In the genomic region with DNA sequence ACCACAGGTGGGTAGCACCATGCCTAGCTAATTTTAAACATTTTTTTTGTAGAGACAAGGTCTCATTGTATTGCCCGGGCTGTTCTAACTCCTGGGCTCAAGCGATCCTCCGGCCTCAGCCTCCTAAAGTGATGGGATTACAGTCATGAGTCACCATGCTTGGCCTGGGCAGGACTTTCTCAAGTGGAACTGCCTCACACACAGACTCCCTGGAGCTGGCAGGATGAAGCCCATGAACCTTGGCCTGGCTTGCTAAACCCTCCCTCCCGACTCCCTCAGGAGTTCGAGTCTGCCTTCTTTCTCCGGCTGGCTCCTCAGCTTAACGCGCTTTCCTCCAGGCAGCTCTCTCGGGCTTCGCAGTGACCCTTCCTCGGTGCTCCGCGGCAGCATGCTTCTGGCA, we compare ENCODE assay signal across 10 cellular contexts. TPM values are rescaled to one million over a fixed set of nuclear protein-coding genes. Genes with fewer than 3 reads are reported as not detected.
DNase-seq lines count a peak whose midpoint lies in the region; ATAC-seq and TF ChIP-seq lines count a peak whose summit lies in the region.
"Had no signal": no experiment of that assay in that cellular context is flagged by ENCODE, and none has a peak within 500 bp of the region (broad histone marks: within the 10 kb centered on the region; RNA-seq: fewer than 3 reads in every experiment).

No MANE protein-coding gene starts in this region.

- no peak for ATAC-seq in memory B cell (ENCODE audit: low read depth)
- no peak for ATAC-seq in left lobe of liver
- ATAC-seq in HG03460 (IDR thresholded peaks at IDR 0.05; ENCODE audit: unreplicated experiment): no peak
- ATAC-seq in HG02884 (IDR thresholded peaks at IDR 0.05; ENCODE audit: unreplicated experiment): no peak

- no peaks in the 10 kb centered on the region for H3K27me3 ChIP-seq in ascending aorta

- H3K27me3 Mint-ChIP-seq in memory B cell: no peaks in the 10 kb centered on the region

- H3K36me3 Mint-ChIP-seq in memory B cell: peaks cover 8% of the 10 kb centered on the region

- TF ChIP-seq CTCF in HEK293 (tag by site-specific recombination; IDR thresholded peaks at IDR 0.05) (no peak), ascending aorta (IDR thresholded peaks at IDR 0.05) (no peak)

- H3K27ac Mint-ChIP-seq in memory B cell: peak overlapping the region; percentile 98

- intact Hi-C loops in ascending aorta (cut with DNase I): no loop called here

- POLR2A ChIA-PET in HEK293 (lab: Yijun Ruan, JAX): no interaction called here

- peaks cover 5% of the 10 kb centered on the region; the same call in 1 of the 2 replicates for H3K4me1 ChIP-seq in HEK293 (ENCODE audit: control insufficient read depth, insufficient read depth, low read length)
- H3K4me1 ChIP-seq in ascending aorta: peaks cover 21 to 38% of the 10 kb centered on the region in 2 donors

- peaks cover 55% of the 10 kb centered on the region for H3K4me1 Mint-ChIP-seq in memory B cell

- no peak overlapping the region for H3K4me3 ChIP-seq in HEK293 (ENCODE audit: low read depth, low read length)
- H3K4me3 ChIP-seq in ascending aorta: no peak overlapping the region

- H3K9me3 ChIP-seq in HEK293 (ENCODE audit: control insufficient read depth, insufficient read depth, low read depth, low read length): no peaks in the 10 kb centered on the region
- no peaks in the 10 kb centered on the region for H3K9me3 ChIP-seq in ascending aorta

- H3K27ac ChIP-seq in HEK293 (ENCODE audit: extremely low read depth, low read depth, low read length): no peak overlapping the region
- H3K27ac ChIP-seq in ascending aorta: peak overlapping the region; percentile 45 to 63
- H3K27ac ChIP-seq: KMS-11 had no signal

- CTCF ChIA-PET in HEK293 (lab: Yijun Ruan, JAX): interaction anchor here (0.6 to 5.9 kb wide), 4 partner anchors 36 to 78 kb away, joined by 4 to 30 read pairs (median 6); no protein-coding TSS in a partner anchor

- no peaks in the 10 kb centered on the region for H3K9me3 Mint-ChIP-seq in memory B cell

- DNase-seq in AG20443 (ENCODE audit: low spot score): peak; percentile 32
- DNase-seq in ascending aorta (ENCODE audit: low spot score in 2 of 2): peak in 1 of 2 donors; percentile 81
- no peak for DNase-seq in memory B cell (ENCODE audit: low spot score in 2 of 2)
- DNase-seq in left lobe of liver (ENCODE audit: low spot score): no peak
- DNase-seq in stimulated activated CD4-positive, alpha-beta T cell treated with anti-CD3 and anti-CD28 coated beads, Interleukin-2, amount 100 ng/mL, for 24 hours: no peak
- DNase-seq: NCI-H510A had no signal

- H3K4me3 Mint-ChIP-seq in memory B cell: no peak overlapping the region

- H3K36me3 ChIP-seq in HEK293 (ENCODE audit: control insufficient read depth in 2 of 2, insufficient read depth in 1 of 2, low read length in 2 of 2) (no peaks in the 10 kb centered on the region), ascending aorta (no peaks in the 10 kb centered on the region)

TF ChIP-seq in HEK293, 187 proteins besides CTCF, POLR2A, EP300 and RAD21:
- TF ChIP-seq, protein P1, sequence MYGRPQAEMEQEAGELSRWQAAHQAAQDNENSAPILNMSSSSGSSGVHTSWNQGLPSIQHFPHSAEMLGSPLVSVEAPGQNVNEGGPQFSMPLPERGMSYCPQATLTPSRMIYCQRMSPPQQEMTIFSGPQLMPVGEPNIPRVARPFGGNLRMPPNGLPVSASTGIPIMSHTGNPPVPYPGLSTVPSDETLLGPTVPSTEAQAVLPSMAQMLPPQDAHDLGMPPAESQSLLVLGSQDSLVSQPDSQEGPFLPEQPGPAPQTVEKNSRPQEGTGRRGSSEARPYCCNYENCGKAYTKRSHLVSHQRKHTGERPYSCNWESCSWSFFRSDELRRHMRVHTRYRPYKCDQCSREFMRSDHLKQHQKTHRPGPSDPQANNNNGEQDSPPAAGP (tag by site-specific recombination; IDR thresholded peaks at IDR 0.05): 0 out of 2 replicates have a peak, but pooled peaks have one; percentile 35
- TF ChIP-seq ZNF239 (tag by site-specific recombination; IDR thresholded peaks at IDR 0.05): no peak
- TF ChIP-seq ZBTB21 (tag by site-specific recombination; IDR thresholded peaks at IDR 0.05): no peak
- 0 out of 2 replicates have a peak, but pooled peaks have one; percentile 7 for TF ChIP-seq OSR2 (tag by site-specific recombination; IDR thresholded peaks at IDR 0.05)
- no peak; the same call in 1 of the 2 replicates for TF ChIP-seq ZIC2 (tag by site-specific recombination; IDR thresholded peaks at IDR 0.05)
- peak; percentile 60; the same call in 1 of the 2 replicates for TF ChIP-seq ZNF600 (tag by site-specific recombination; IDR thresholded peaks at IDR 0.05)
- TF ChIP-seq SP7 (tag by site-specific recombination; IDR thresholded peaks at IDR 0.05): 0 out of 2 replicates have a peak, but pooled peaks have one; percentile 38
- TF ChIP-seq GLIS1 (tag by site-specific recombination; IDR thresholded peaks at IDR 0.05): 0 out of 2 replicates have a peak, but pooled peaks have one; percentile 23
- TF ChIP-seq, protein P2, sequence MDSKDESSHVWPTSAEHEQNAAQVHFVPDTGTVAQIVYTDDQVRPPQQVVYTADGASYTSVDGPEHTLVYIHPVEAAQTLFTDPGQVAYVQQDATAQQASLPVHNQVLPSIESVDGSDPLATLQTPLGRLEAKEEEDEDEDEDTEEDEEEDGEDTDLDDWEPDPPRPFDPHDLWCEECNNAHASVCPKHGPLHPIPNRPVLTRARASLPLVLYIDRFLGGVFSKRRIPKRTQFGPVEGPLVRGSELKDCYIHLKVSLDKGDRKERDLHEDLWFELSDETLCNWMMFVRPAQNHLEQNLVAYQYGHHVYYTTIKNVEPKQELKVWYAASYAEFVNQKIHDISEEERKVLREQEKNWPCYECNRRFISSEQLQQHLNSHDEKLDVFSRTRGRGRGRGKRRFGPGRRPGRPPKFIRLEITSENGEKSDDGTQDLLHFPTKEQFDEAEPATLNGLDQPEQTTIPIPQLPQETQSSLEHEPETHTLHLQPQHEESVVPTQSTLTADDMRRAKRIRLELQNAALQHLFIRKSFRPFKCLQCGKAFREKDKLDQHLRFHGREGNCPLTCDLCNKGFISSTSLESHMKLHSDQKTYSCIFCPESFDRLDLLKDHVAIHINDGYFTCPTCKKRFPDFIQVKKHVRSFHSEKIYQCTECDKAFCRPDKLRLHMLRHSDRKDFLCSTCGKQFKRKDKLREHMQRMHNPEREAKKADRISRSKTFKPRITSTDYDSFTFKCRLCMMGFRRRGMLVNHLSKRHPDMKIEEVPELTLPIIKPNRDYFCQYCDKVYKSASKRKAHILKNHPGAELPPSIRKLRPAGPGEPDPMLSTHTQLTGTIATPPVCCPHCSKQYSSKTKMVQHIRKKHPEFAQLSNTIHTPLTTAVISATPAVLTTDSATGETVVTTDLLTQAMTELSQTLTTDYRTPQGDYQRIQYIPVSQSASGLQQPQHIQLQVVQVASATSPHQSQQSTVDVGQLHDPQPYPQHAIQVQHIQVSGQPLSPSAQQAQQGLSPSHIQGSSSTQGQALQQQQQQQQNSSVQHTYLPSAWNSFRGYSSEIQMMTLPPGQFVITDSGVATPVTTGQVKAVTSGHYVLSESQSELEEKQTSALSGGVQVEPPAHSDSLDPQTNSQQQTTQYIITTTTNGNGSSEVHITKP (tag by site-specific recombination; IDR thresholded peaks at IDR 0.05): no peak
- TF ChIP-seq, protein P3, sequence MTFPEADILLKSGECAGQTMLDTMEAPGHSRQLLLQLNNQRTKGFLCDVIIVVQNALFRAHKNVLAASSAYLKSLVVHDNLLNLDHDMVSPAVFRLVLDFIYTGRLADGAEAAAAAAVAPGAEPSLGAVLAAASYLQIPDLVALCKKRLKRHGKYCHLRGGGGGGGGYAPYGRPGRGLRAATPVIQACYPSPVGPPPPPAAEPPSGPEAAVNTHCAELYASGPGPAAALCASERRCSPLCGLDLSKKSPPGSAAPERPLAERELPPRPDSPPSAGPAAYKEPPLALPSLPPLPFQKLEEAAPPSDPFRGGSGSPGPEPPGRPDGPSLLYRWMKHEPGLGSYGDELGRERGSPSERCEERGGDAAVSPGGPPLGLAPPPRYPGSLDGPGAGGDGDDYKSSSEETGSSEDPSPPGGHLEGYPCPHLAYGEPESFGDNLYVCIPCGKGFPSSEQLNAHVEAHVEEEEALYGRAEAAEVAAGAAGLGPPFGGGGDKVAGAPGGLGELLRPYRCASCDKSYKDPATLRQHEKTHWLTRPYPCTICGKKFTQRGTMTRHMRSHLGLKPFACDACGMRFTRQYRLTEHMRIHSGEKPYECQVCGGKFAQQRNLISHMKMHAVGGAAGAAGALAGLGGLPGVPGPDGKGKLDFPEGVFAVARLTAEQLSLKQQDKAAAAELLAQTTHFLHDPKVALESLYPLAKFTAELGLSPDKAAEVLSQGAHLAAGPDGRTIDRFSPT (tag by site-specific recombination; IDR thresholded peaks at IDR 0.05): no peak

RNA-seq across cellular contexts. Expression of a gene that starts 7.7 kb away (rescaled TPM):
- total RNA-seq in ascending aorta (336 TPM), left lobe of liver (58.0 TPM)
